Comparison of ENCODE assay signal across 8 cellular contexts in the genomic region with DNA sequence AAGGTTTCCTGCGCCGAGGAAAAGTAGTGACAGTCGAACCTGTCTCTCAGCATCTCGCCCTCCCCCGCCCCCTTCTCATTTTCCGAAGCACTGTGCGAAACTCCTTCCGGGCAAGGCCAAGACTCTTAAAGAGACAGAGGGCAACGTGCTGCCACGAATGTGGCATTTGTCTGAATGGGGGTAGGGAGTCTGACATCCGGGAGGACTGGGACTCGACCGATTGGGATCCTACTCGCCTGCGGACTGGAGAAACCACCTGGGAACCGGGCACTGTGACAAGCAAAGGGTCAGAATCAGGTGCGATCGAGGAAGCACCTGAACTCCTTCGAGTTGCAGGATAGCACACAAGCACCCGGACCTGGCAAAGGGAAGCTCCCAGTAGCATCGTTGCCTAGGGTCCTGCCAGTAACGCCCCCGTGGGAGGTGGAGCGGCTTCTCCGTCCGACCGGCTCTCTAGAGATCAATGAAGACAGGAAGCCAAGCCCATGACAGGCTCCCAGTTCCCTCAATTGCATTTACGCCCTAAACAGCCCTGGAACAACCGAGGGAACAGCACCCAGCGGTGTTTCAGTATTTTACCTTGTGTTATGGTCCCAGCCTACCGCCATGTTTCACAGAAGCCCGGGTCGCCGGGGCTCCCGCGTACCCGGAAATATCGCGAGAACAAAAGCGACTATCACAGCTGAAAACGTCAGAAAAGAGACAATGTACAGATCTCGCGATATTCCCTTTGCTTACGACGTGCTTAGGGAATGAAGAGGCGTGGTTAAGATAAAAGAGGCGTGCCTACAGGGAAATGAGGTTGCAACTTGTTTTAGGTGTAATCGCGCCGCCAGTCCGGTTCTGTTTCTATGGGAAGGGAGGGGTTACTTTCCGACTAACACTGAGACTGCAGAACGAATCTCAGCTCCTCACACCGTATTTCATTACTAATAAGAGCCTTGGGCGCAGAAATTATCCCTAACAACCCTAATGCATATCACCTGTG. TPM values are rescaled to one million over a fixed set of nuclear protein-coding genes. Genes with fewer than 3 reads are reported as not detected.
DNase-seq lines count a peak whose midpoint lies in the region; ATAC-seq and TF ChIP-seq lines count a peak whose summit lies in the region.

A gene with protein sequence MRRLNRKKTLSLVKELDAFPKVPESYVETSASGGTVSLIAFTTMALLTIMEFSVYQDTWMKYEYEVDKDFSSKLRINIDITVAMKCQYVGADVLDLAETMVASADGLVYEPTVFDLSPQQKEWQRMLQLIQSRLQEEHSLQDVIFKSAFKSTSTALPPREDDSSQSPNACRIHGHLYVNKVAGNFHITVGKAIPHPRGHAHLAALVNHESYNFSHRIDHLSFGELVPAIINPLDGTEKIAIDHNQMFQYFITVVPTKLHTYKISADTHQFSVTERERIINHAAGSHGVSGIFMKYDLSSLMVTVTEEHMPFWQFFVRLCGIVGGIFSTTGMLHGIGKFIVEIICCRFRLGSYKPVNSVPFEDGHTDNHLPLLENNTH (minus strand): TSS at position 637 of the 988 bp plus-strand sequence. CDS start 9,539 bp downstream, outside the sequence.

- H3K36me3 Mint-ChIP-seq in natural killer cell treated with Interleukin-12 subunit alpha and Interleukin-12 subunit beta and Interleukin-15 and Interleukin-18, amount 100 ng/mL, for 72 hours = no peaks in the 10 kb centered on the region

- DNase-seq in ELF-1 (ENCODE audit: low read depth, low spot score) (peak; percentile 98), H7 (peak; percentile 72), M059J (ENCODE audit: low read depth) (peak; percentile 98), SHP77 (lab: John Stamatoyannopoulos, UW) (peak; percentile 100), fibroblast of pulmonary artery (ENCODE audit: low read depth) (peak; percentile 100)
- peak; percentile 81 for DNase-seq in activated effector memory CD4-positive, alpha-beta T cell treated with Interleukin-2 at 50 U/mL for 16 hours
- DNase-seq in natural killer cell treated with Interleukin-12 subunit alpha and Interleukin-12 subunit beta and Interleukin-15 and Interleukin-18, amount 100 ng/mL, for 72 hours (ENCODE audit: low spot score) = peak; percentile 94
- peak; percentile 84 for DNase-seq in stimulated activated naive CD8-positive, alpha-beta T cell treated with anti-CD3 and anti-CD28 coated beads, Interleukin-15, Interleukin-2, amounts not matched to agents 100 U/mL and 50 U/mL, for 24 hours

- H3K9me3 Mint-ChIP-seq in natural killer cell treated with Interleukin-12 subunit alpha and Interleukin-12 subunit beta and Interleukin-15 and Interleukin-18, amount 100 ng/mL, for 72 hours = no peaks in the 10 kb centered on the region

- peak within 1 kb of the TSS; percentile 94 for H3K4me3 Mint-ChIP-seq in natural killer cell treated with Interleukin-12 subunit alpha and Interleukin-12 subunit beta and Interleukin-15 and Interleukin-18, amount 100 ng/mL, for 72 hours

- H3K36me3 ChIP-seq in H7 (replicated peaks; ENCODE audit: control insufficient read depth, insufficient read depth, low read length) = no peaks in the 10 kb centered on the region

- peaks cover 0 to 7% of the 10 kb centered on the region in 2 donors for H3K27me3 Mint-ChIP-seq in natural killer cell treated with Interleukin-12 subunit alpha and Interleukin-12 subunit beta and Interleukin-15 and Interleukin-18, amount 100 ng/mL, for 72 hours

- peak; percentile 94 to 97 for ATAC-seq in natural killer cell treated with Interleukin-12 subunit alpha and Interleukin-12 subunit beta and Interleukin-15 and Interleukin-18, amount 100 ng/mL, for 72 hours
- ATAC-seq in stimulated activated naive CD8-positive, alpha-beta T cell treated with anti-CD3 and anti-CD28 coated beads, Interleukin-15, Interleukin-2, amounts not matched to agents 100 U/mL and 50 U/mL, for 24 hours = peak; percentile 94

- TF ChIP-seq CTCF in fibroblast of pulmonary artery (IDR thresholded peaks at IDR 0.05; ENCODE audit: low read length, missing control alignments) = no peak

- peak within 1 kb of the TSS; percentile 89 to 95 for H3K27ac Mint-ChIP-seq in natural killer cell treated with Interleukin-12 subunit alpha and Interleukin-12 subunit beta and Interleukin-15 and Interleukin-18, amount 100 ng/mL, for 72 hours

- H3K4me3 ChIP-seq in H7 (ENCODE audit: insufficient read depth, low read depth, low read length) = peak within 1 kb of the TSS; percentile 96
- peak within 1 kb of the TSS; percentile 100 for H3K4me3 ChIP-seq in fibroblast of pulmonary artery (replicated peaks; ENCODE audit: low read depth, low read length)

- no peaks in the 10 kb centered on the region for H3K27me3 ChIP-seq in H7 (ENCODE audit: control insufficient read depth, insufficient read depth, low read length)

- peaks cover 27 to 35% of the 10 kb centered on the region in 2 donors for H3K4me1 Mint-ChIP-seq in natural killer cell treated with Interleukin-12 subunit alpha and Interleukin-12 subunit beta and Interleukin-15 and Interleukin-18, amount 100 ng/mL, for 72 hours (ENCODE audit: low read depth in 2 of 2)

RNA-seq across cellular contexts. Expression of the gene that starts here (rescaled TPM):
- 70.8 and 71.3 TPM in 2 replicates for total RNA-seq in H7 (2014; rRNA removed; shearing (Covaris generic))
- 121 and 187 TPM in 2 replicates for total RNA-seq in M059J (2014; rRNA removed; shearing (Covaris generic))
- 10 to 100 TPM; 76.3 to 83.4 TPM for total RNA-seq in natural killer cell treated with Interleukin-12 subunit alpha and Interleukin-12 subunit beta and Interleukin-15 and Interleukin-18, amount 100 ng/mL, for 72 hours

Comparison
In these comparisons a context has a peak if more than half of its experiments do, and no peak if none do; other contexts are left out.
1. Peak in every context shown above with its lines: DNase-seq, ATAC-seq and H3K4me3 ChIP-seq.